1 cellular context compared by ENCODE assay signal in genomic region chr3:72341380-72341770, GRCh38.
A peak's percentile ranks its signal among the peaks of the same experiment; 100 is the strongest.
TF ChIP-seq lines count a peak whose summit lies in the region.

No MANE protein-coding gene starts in this region.

TF ChIP-seq in A549, 52 proteins besides CTCF, POLR2A, EP300 and RAD21:
- TF ChIP-seq KDM1A (IDR thresholded peaks at IDR 0.05; ENCODE audit: low read depth) = peak; percentile 41; the same call in 1 of the 2 replicates
- TF ChIP-seq HOXB5 (CRISPR knock-in tag; IDR thresholded peaks at IDR 0.05) = no peak
